Comparison of ENCODE assay signal across 9 cellular contexts in the genomic region with DNA sequence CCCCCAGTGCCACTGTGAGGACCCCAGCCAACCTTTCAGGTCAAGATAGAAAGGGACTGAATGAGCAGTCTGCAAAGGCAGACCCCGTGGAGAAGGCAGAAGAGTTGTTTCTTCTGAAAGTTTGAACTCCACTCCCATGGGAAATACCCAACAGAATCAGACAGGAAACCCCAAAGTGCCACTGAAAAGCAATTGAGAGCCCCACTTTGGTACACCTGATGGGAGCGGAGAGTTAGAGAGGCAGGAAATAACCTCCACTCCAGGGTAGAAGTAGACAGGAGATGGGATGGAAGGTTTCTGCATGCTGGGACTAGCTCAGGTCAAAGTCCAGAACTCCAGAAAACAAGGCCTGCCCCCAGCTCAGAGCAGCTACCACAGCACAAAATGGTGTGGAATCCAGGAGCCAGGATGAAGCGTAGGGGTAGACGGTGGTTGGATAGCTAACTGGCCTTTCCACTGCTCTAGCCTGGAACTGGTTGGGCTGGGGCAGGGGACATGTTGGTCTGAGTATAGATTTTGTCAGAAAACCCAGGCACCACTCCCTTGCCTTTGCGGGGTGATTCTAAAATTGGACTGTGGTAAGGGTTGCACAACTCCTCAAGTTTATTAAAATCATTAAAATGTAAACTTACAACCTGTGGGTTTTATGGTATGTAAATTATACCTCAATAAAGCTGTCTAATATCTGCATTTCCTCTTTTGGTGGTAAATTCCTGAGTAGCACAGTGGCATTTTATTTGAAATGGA. TPM values are rescaled to one million over a fixed set of nuclear protein-coding genes. Genes with fewer than 3 reads are reported as not detected.
DNase-seq lines count a peak whose midpoint lies in the region; ATAC-seq and TF ChIP-seq lines count a peak whose summit lies in the region.
"Had no signal": no experiment of that assay in that cellular context is flagged by ENCODE, and none has a peak within 500 bp of the region (broad histone marks: within the 10 kb centered on the region; RNA-seq: fewer than 3 reads in every experiment).

No MANE protein-coding gene starts in this region.

- no peak overlapping the region for H2BK12ac ChIP-seq in neuronal stem cell (ENCODE audit: low read length)

- no peak overlapping the region for H4K8ac ChIP-seq in neuronal stem cell (ENCODE audit: low read depth, low read length)

- H3K23ac ChIP-seq in neuronal stem cell (ENCODE audit: low read depth, low read length, poor library complexity), result no peak overlapping the region

- H2AFZ ChIP-seq in neuronal stem cell (ENCODE audit: low read length), result no peak overlapping the region

- no peaks in the 10 kb centered on the region for H3K4me1 ChIP-seq in breast epithelium
- H3K4me1 ChIP-seq in neuronal stem cell (ENCODE audit: control insufficient read depth in 2 of 2, insufficient read depth in 1 of 2, low read depth in 1 of 2, low read length in 2 of 2), result peaks cover 11 to 15% of the 10 kb centered on the region in 2 donors

- H3K4me2 ChIP-seq in neuronal stem cell (ENCODE audit: insufficient read depth, low read length, poor library complexity, severe bottlenecking), result no peak overlapping the region

- no peak overlapping the region for H3K9ac ChIP-seq in neuronal stem cell (ENCODE audit: low read depth, low read length, poor library complexity)

- H3K27me3 ChIP-seq in breast epithelium, result no peaks in the 10 kb centered on the region
- no peaks in the 10 kb centered on the region for H3K27me3 ChIP-seq in neuronal stem cell (ENCODE audit: control insufficient read depth in 3 of 3, insufficient read depth in 3 of 3, low read depth in 1 of 3, low read length in 3 of 3)

- no peak for TF ChIP-seq CTCF in breast epithelium (IDR thresholded peaks at IDR 0.05)

- H3K9me3 ChIP-seq in breast epithelium, result no peaks in the 10 kb centered on the region
- H3K9me3 ChIP-seq in neuronal stem cell (replicated peaks in 1 of 2; ENCODE audit: control insufficient read depth in 2 of 2, insufficient read depth in 1 of 2, low read depth in 1 of 2, low read length in 2 of 2), result no peaks in the 10 kb centered on the region

- H3K79me1 ChIP-seq in neuronal stem cell (ENCODE audit: low read depth, low read length), result peaks cover under 1% of the 10 kb centered on the region

- H2AK5ac ChIP-seq in neuronal stem cell (ENCODE audit: low read depth, low read length), result no peak overlapping the region

- no peak overlapping the region for H4K91ac ChIP-seq in neuronal stem cell (ENCODE audit: low read depth, low read length, poor library complexity)

- no peak overlapping the region for H3K4ac ChIP-seq in neuronal stem cell (ENCODE audit: low read length)

- H3K4me3 ChIP-seq in breast epithelium (no peak overlapping the region), neuronal stem cell (ENCODE audit: low read length in 2 of 2) (no peak overlapping the region)

- peak overlapping the region; percentile 33 for H2BK5ac ChIP-seq in neuronal stem cell (ENCODE audit: low read length)

- intact Hi-C loops in breast epithelium (cut with DNase I; ENCODE audit: low total_unique reads), result no loop called here

- ATAC-seq in HG03521 (IDR thresholded peaks at IDR 0.05; ENCODE audit: unreplicated experiment), result no peak
- ATAC-seq in HG02642 (IDR thresholded peaks at IDR 0.05; ENCODE audit: poor library complexity, unreplicated experiment), result no peak
- no peak for ATAC-seq in esophagus mucosa

- no peak overlapping the region for H2BK15ac ChIP-seq in neuronal stem cell (ENCODE audit: low read length)

- no peak overlapping the region for H2BK120ac ChIP-seq in neuronal stem cell (ENCODE audit: low read depth, low read length)

- no CpG with 5 or more reads among the region's 5 CpGs for WGBS in neuronal stem cell (ENCODE audit: extremely low coverage in 2 of 2, insufficient read length in 2 of 2, insufficient replicate concordance in 1 of 2), 2 donors

- H3K18ac ChIP-seq in neuronal stem cell (ENCODE audit: low read length), result no peak overlapping the region

- no peak for TF ChIP-seq POLR2A in breast epithelium (IDR thresholded peaks at IDR 0.05)

- DNase-seq in GM03348 (ENCODE audit: low spot score) (peak; percentile 44), NCI-H526 (lab: John Stamatoyannopoulos, UW) (peak; percentile 66 to 83), breast epithelium (ENCODE audit: low spot score in 2 of 2) (no peak), neuronal stem cell (ENCODE audit: low spot score) (no peak), NCI-H2227 treated with DMSO at 0.1 percent for 48 hours (lab: John Stamatoyannopoulos, UW) (no peak)
- DNase-seq: NCI-H1092 treated with DMSO at 0.1 percent for 48 hours had no signal

- H3K27ac ChIP-seq in breast epithelium (peak overlapping the region; percentile 50 to 94), neuronal stem cell (replicated peaks; ENCODE audit: low read length) (no peak overlapping the region)

- H3K36me3 ChIP-seq in breast epithelium, result no peaks in the 10 kb centered on the region
- H3K36me3 ChIP-seq in neuronal stem cell (replicated peaks in 1 of 2; ENCODE audit: control insufficient read depth in 2 of 2, insufficient read depth in 2 of 2, low read length in 2 of 2), result peaks cover 0 to 7% of the 10 kb centered on the region in 2 donors

- no peak overlapping the region for H3K14ac ChIP-seq in neuronal stem cell (ENCODE audit: low read length)

RNA-seq across cellular contexts. Expression of gene RAB43, which starts 1.9 kb away (rescaled TPM):
- 10 to 100 TPM in 2 of 3 donors, 1 to 10 TPM in 1; 5.6 to 17.0 (median 17.0) TPM for total RNA-seq in breast epithelium
- polyA plus RNA-seq in neuronal stem cell (2013, experiment 1 of 2), result 5.4 TPM
- 5.7 TPM for polyA plus RNA-seq in neuronal stem cell (2013, experiment 2 of 2)
- 7.8 TPM for total RNA-seq in esophagus mucosa

RNA-seq across cellular contexts. Expression of gene ISY1, which starts 37.4 kb away (rescaled TPM):
- total RNA-seq in breast epithelium (10 to 100 TPM; 21.4 to 27.9 (median 21.7) TPM), esophagus mucosa (24.9 TPM)
- 13.2 TPM for polyA plus RNA-seq in neuronal stem cell (2013, experiment 1 of 2)
- 14.0 TPM for polyA plus RNA-seq in neuronal stem cell (2013, experiment 2 of 2)

Comparison
In these comparisons a context has a peak if more than half of its experiments do, and no peak if none do; other contexts are left out.
1. DNase-seq: peak in GM03348 (single experiment) and NCI-H526 (2 of 2); none in breast epithelium (0 of 2), neuronal stem cell (single experiment) and NCI-H2227 treated with DMSO at 0.1 percent for 48 hours (single experiment).